ENCODE assay signal across 10 cellular contexts in genomic region chr11:130403301-130403804, GRCh38. TPM values are rescaled to one million over a fixed set of nuclear protein-coding genes. Genes with fewer than 3 reads are reported as not detected.
DNase-seq lines count a peak whose midpoint lies in the region; ATAC-seq lines count a peak whose summit lies in the region.
"Had no signal": no experiment of that assay in that cellular context is flagged by ENCODE, and none has a peak within 500 bp of the region (broad histone marks: within the 10 kb centered on the region; RNA-seq: fewer than 3 reads in every experiment).

No MANE protein-coding gene starts in this region.

- POLR2A ChIA-PET in activated CD4-positive, alpha-beta memory T cell treated with anti-CD3 and anti-CD28 coated beads, Interleukin-2, amount 10 ng/mL, durations not matched to agents 7 days and 5 days (lab: Charles Lee), result no interaction called here

- no peak overlapping the region for H3K4me3 Mint-ChIP-seq in stimulated activated naive B cell treated with anti-CD40 and anti-IgM and Interleukin-4, amounts not matched to agents 10 μg/mL and 1 μg/mL and 100 μg/mL, for 72 hours
- H3K4me3 Mint-ChIP-seq in activated CD4-positive, alpha-beta memory T cell treated with anti-CD3 and anti-CD28 coated beads, Interleukin-2, amount 10 ng/mL, durations not matched to agents 7 days and 5 days, result no peak overlapping the region

- H3K36me3 Mint-ChIP-seq in stimulated activated naive B cell treated with anti-CD40 and anti-IgM and Interleukin-4, amounts not matched to agents 10 μg/mL and 1 μg/mL and 100 μg/mL, for 72 hours, result no peaks in the 10 kb centered on the region
- no peaks in the 10 kb centered on the region for H3K36me3 Mint-ChIP-seq in activated CD4-positive, alpha-beta memory T cell treated with anti-CD3 and anti-CD28 coated beads, Interleukin-2, amount 10 ng/mL, durations not matched to agents 7 days and 5 days (ENCODE audit: low read depth)

- no peak overlapping the region for H3K27ac Mint-ChIP-seq in stimulated activated naive B cell treated with anti-CD40 and anti-IgM and Interleukin-4, amounts not matched to agents 10 μg/mL and 1 μg/mL and 100 μg/mL, for 72 hours
- no peak overlapping the region for H3K27ac Mint-ChIP-seq in activated CD4-positive, alpha-beta memory T cell treated with anti-CD3 and anti-CD28 coated beads, Interleukin-2, amount 10 ng/mL, durations not matched to agents 7 days and 5 days

- intact Hi-C loops in left ventricle myocardium superior (cut with micrococcal nuclease), result no loop called here

- H3K27ac ChIP-seq in angular gyrus (ENCODE audit: low read depth, low read length) (peak overlapping the region; percentile 75), rectal smooth muscle tissue (ENCODE audit: low read depth, low read length) (peak overlapping the region; percentile 90)
- H3K27ac ChIP-seq: thyroid gland, VCaP had no signal

- H3K9ac ChIP-seq in rectal smooth muscle tissue (ENCODE audit: low read length), result no peak overlapping the region

- H3K4me3 ChIP-seq in rectal smooth muscle tissue (ENCODE audit: low read length), result no peak overlapping the region
- H3K4me3 ChIP-seq: thyroid gland had no signal

- CTCF ChIA-PET in activated CD4-positive, alpha-beta memory T cell treated with anti-CD3 and anti-CD28 coated beads, Interleukin-2, amount 10 ng/mL, durations not matched to agents 7 days and 5 days (lab: Charles Lee), result no interaction called here

- DNase-seq in ELR (ENCODE audit: low read depth) (peak; percentile 85), left ventricle myocardium superior (peak; percentile 67), G401 (ENCODE audit: low spot score) (no peak)
- DNase-seq in stimulated activated naive B cell treated with anti-CD40 and anti-IgM and Interleukin-4, amounts not matched to agents 10 μg/mL and 1 μg/mL and 100 μg/mL, for 72 hours, result no peak
- DNase-seq in activated CD4-positive, alpha-beta memory T cell treated with anti-CD3 and anti-CD28 coated beads, Interleukin-2, amount 10 ng/mL, durations not matched to agents 7 days and 5 days, result no peak
- DNase-seq: thyroid gland had no signal

- peaks cover 44% of the 10 kb centered on the region for H3K4me1 ChIP-seq in rectal smooth muscle tissue (ENCODE audit: control insufficient read depth, insufficient read depth, low read length)
- H3K4me1 ChIP-seq: thyroid gland had no signal

- peaks cover 35 to 63% of the 10 kb centered on the region in 2 donors for H3K27me3 Mint-ChIP-seq in stimulated activated naive B cell treated with anti-CD40 and anti-IgM and Interleukin-4, amounts not matched to agents 10 μg/mL and 1 μg/mL and 100 μg/mL, for 72 hours
- H3K27me3 Mint-ChIP-seq in activated CD4-positive, alpha-beta memory T cell treated with anti-CD3 and anti-CD28 coated beads, Interleukin-2, amount 10 ng/mL, durations not matched to agents 7 days and 5 days, result peaks cover 21% of the 10 kb centered on the region

- H3K4me1 Mint-ChIP-seq in stimulated activated naive B cell treated with anti-CD40 and anti-IgM and Interleukin-4, amounts not matched to agents 10 μg/mL and 1 μg/mL and 100 μg/mL, for 72 hours, result peaks cover 16% of the 10 kb centered on the region in 2 donors
- H3K4me1 Mint-ChIP-seq in activated CD4-positive, alpha-beta memory T cell treated with anti-CD3 and anti-CD28 coated beads, Interleukin-2, amount 10 ng/mL, durations not matched to agents 7 days and 5 days, result peaks cover 13% of the 10 kb centered on the region

- ATAC-seq in left ventricle myocardium superior, result peak; percentile 81
- ATAC-seq in HG02981 (IDR thresholded peaks at IDR 0.05; ENCODE audit: unreplicated experiment), result no peak
- ATAC-seq in stimulated activated naive B cell treated with anti-CD40 and anti-IgM and Interleukin-4, amounts not matched to agents 10 μg/mL and 1 μg/mL and 100 μg/mL, for 72 hours (replicated peaks), result no peak

- no peaks in the 10 kb centered on the region for H3K36me3 ChIP-seq in rectal smooth muscle tissue (ENCODE audit: control insufficient read depth, insufficient read depth, low read length)
- H3K36me3 ChIP-seq: thyroid gland had no signal

- in situ Hi-C loops in G401 (cut with HindIII; ENCODE audit: low sequenced_read_pairs), result no loop called here

- no peaks in the 10 kb centered on the region for H3K9me3 Mint-ChIP-seq in stimulated activated naive B cell treated with anti-CD40 and anti-IgM and Interleukin-4, amounts not matched to agents 10 μg/mL and 1 μg/mL and 100 μg/mL, for 72 hours
- H3K9me3 Mint-ChIP-seq in activated CD4-positive, alpha-beta memory T cell treated with anti-CD3 and anti-CD28 coated beads, Interleukin-2, amount 10 ng/mL, durations not matched to agents 7 days and 5 days, result no peaks in the 10 kb centered on the region

- H3K27me3 ChIP-seq in rectal smooth muscle tissue (ENCODE audit: control insufficient read depth, insufficient read depth, low read length), result no peaks in the 10 kb centered on the region
- H3K27me3 ChIP-seq: thyroid gland had no signal

RNA-seq across cellular contexts. Expression of gene ADAMTS8, which starts 25.1 kb away (rescaled TPM):
- total RNA-seq in left ventricle myocardium superior, result 0.42 TPM
- total RNA-seq in G401 (2014; rRNA removed; shearing (Covaris generic)), result not detected in 2 replicates
- not detected for total RNA-seq in activated CD4-positive, alpha-beta memory T cell treated with anti-CD3 and anti-CD28 coated beads, Interleukin-2, amount 10 ng/mL, durations not matched to agents 7 days and 5 days

RNA-seq across cellular contexts. Expression of gene ADAMTS15, which starts 45.1 kb away (rescaled TPM):
- 34.4 TPM for total RNA-seq in left ventricle myocardium superior
- total RNA-seq in G401 (2014; rRNA removed; shearing (Covaris generic)), result not detected in 2 replicates
- total RNA-seq in activated CD4-positive, alpha-beta memory T cell treated with anti-CD3 and anti-CD28 coated beads, Interleukin-2, amount 10 ng/mL, durations not matched to agents 7 days and 5 days, result not detected

Comparison
In these comparisons a context has a peak if more than half of its experiments do, and no peak if none do; other contexts are left out.
1. DNase-seq: peak in ELR (single experiment) and left ventricle myocardium superior (single experiment); none in G401 (single experiment), stimulated activated naive B cell treated with anti-CD40 and anti-IgM and Interleukin-4, amounts not matched to agents 10 μg/mL and 1 μg/mL and 100 μg/mL, for 72 hours (single experiment) and activated CD4-positive, alpha-beta memory T cell treated with anti-CD3 and anti-CD28 coated beads, Interleukin-2, amount 10 ng/mL, durations not matched to agents 7 days and 5 days (single experiment).
2. RNA of gene ADAMTS15, which starts 45.1 kb away (total RNA-seq): 34.4 TPM in left ventricle myocardium superior (single experiment); not detected in G401 and not detected in activated CD4-positive, alpha-beta memory T cell treated with anti-CD3 and anti-CD28 coated beads, Interleukin-2, amount 10 ng/mL, durations not matched to agents 7 days and 5 days; every median in the first group is over 10 times any median in the second.